Comparison of ENCODE assay signal across 12 cellular contexts in genomic region chr6:110457567-110458175, GRCh38. TPM values are rescaled to one million over a fixed set of nuclear protein-coding genes. Genes with fewer than 3 reads are reported as not detected.
DNase-seq lines count a peak whose midpoint lies in the region; ATAC-seq, FAIRE-seq and TF ChIP-seq lines count a peak whose summit lies in the region.
"Not testable (repeated sequence)": the region's sequence is repeated elsewhere in the genome, so short reads cannot be mapped to it uniquely, and the experiment has no call there.
"Had no signal": no experiment of that assay in that cellular context is flagged by ENCODE, and none has a peak within 500 bp of the region (broad histone marks: within the 10 kb centered on the region; RNA-seq: fewer than 3 reads in every experiment).

No MANE protein-coding gene starts in this region.

- not testable (repeated sequence) for TF ChIP-seq POLR2A in K562 (conservative IDR thresholded peaks at IDR 0.05)

- H3K4me3 Mint-ChIP-seq in neural progenitor cell = not testable (repeated sequence)

- not testable (repeated sequence) for H3K27ac Mint-ChIP-seq in neural progenitor cell

- not testable (repeated sequence) for BruUV-seq in K562 (replicated peaks; lab: Mats Ljungman, UMichigan)

- TF ChIP-seq EP300 in K562 (IDR thresholded peaks at IDR 0.05; ENCODE audit: low read length) = not testable (repeated sequence)

- in situ Hi-C loops in K562 (cut with MboI) = not testable (repeated sequence)

- TF ChIP-seq RAD21 in K562 (CRISPR knock-in tag; conservative IDR thresholded peaks at IDR 0.05 in 1 of 2, IDR thresholded peaks at IDR 0.05 in 1 of 2) = peak in 1 of 2 experiments; percentile 34; a peak in 1 of 4 replicates

- H3K79me2 ChIP-seq in KMS-11 (ENCODE audit: insufficient read depth, low read depth); K562 (ENCODE audit: control insufficient read depth, insufficient read depth, low read length); neural progenitor cell (ENCODE audit: low read depth): not testable (repeated sequence)

- H3K9me3 ChIP-seq in K562 (replicated peaks; ENCODE audit: control insufficient read depth, insufficient read depth, low read depth, low read length); neural progenitor cell (ENCODE audit: low read depth): not testable (repeated sequence)

- H3K27me3 ChIP-seq in KMS-11 (ENCODE audit: insufficient read depth, low read depth); K562 (ENCODE audit: control insufficient read depth in 2 of 2, insufficient read depth in 2 of 2, low read length in 2 of 2); neural progenitor cell: not testable (repeated sequence)

- H4K20me1 ChIP-seq in KMS-11 (ENCODE audit: insufficient read depth); K562 (replicated peaks; ENCODE audit: control insufficient read depth, insufficient read depth, low read length); neural progenitor cell (ENCODE audit: low read depth): not testable (repeated sequence)

- POLR2A ChIA-PET in K562 (lab: Yijun Ruan, JAX) = not testable (repeated sequence)

- H3K4me1 ChIP-seq in KMS-11 (ENCODE audit: low read depth, poor library complexity, severe bottlenecking); K562 (replicated peaks in 1 of 2; ENCODE audit: control insufficient read depth in 2 of 2, insufficient read depth in 2 of 2, low read length in 2 of 2): not testable (repeated sequence)
- peaks cover 16% of the 10 kb centered on the region for H3K4me1 ChIP-seq in neural progenitor cell

- H3F3A ChIP-seq in neural progenitor cell (ENCODE audit: low read depth) = peaks cover 11% of the 10 kb centered on the region

- not testable (repeated sequence) for H3K27me3 Mint-ChIP-seq in neural progenitor cell (ENCODE audit: insufficient read depth, low read depth)

- not testable (repeated sequence) for H3K9ac ChIP-seq in KMS-11; K562 (ENCODE audit: insufficient read depth in 1 of 2, low read depth in 2 of 2, low read length in 2 of 2); neural progenitor cell

- H3K9me3 Mint-ChIP-seq in neural progenitor cell = peaks cover 12% of the 10 kb centered on the region

- H3K27ac ChIP-seq in KMS-11; K562 (ENCODE audit: extremely low read depth, low read depth, low read length); neural progenitor cell: not testable (repeated sequence)

- CTCF ChIA-PET in K562 (lab: Yijun Ruan, JAX; ENCODE audit: low intra/inter-chr PET ratio) = not testable (repeated sequence)

- 1% methylated on average over 8 of the region's 8 CpGs for WGBS in K562 (ENCODE audit: insufficient coverage, low coverage, missing lambda C conversion rate)

- DNase-seq in Ammon's horn (ENCODE audit: low spot score) = peak; percentile 29
- peak; percentile 60 for DNase-seq in GM12865 (ENCODE audit: low read depth)
- DNase-seq in NCI-H748 (lab: John Stamatoyannopoulos, UW; ENCODE audit: unreplicated experiment) = peak; percentile 59
- DNase-seq in SW480 (ENCODE audit: low spot score) = peak; percentile 2
- peak in 1 of 4 experiments; percentile 18 for DNase-seq in K562 (ENCODE audit: extremely low read depth in 1 of 4, low spot score in 3 of 4)
- DNase-seq in glomerular endothelial cell (ENCODE audit: extremely low read depth, low read depth, low spot score) = peak; percentile 18
- DNase-seq in neural progenitor cell (ENCODE audit: low spot score) = peak; percentile 14

- TF ChIP-seq CTCF in GM12865 (IDR thresholded peaks at IDR 0.05; ENCODE audit: insufficient read depth, low read depth, low read length, missing control alignments) = peak; percentile 65
- TF ChIP-seq CTCF in KMS-11 (conservative IDR thresholded peaks at IDR 0.05; ENCODE audit: low read depth, low read length) = peak; percentile 50
- TF ChIP-seq CTCF in K562 (IDR thresholded peaks at IDR 0.05 in 2 of 3, conservative IDR thresholded peaks at IDR 0.05 in 1 of 3; ENCODE audit: insufficient read depth in 2 of 3, low read depth in 1 of 3, low read length in 3 of 3) = peak; percentile 37 to 42 (median 38); a peak in 4 of 6 replicates
- peak; percentile 35 for TF ChIP-seq CTCF in neural progenitor cell (IDR thresholded peaks at IDR 0.05)

- peak; percentile 55 for FAIRE-seq in K562 (lab: Jason Lieb, UNC)

- not testable (repeated sequence) for H2AFZ ChIP-seq in KMS-11 (ENCODE audit: low read depth); K562 (ENCODE audit: low read depth, low read length); neural progenitor cell (replicated peaks)

- ATAC-seq in K562 = 0 out of 3 replicates have a peak, but pooled peaks have one; percentile 26

- not testable (repeated sequence) for H3K4me1 Mint-ChIP-seq in neural progenitor cell

- H3K4me3 ChIP-seq in GM12865 (ENCODE audit: low read depth, low read length); KMS-11 (IDR thresholded peaks at IDR 0.05; ENCODE audit: insufficient read depth, low read depth, low read length); K562; neural progenitor cell: not testable (repeated sequence)

- H3K4me2 ChIP-seq in KMS-11; K562 (ENCODE audit: insufficient read depth, low read length); neural progenitor cell: not testable (repeated sequence)

- not testable (repeated sequence) for H3K36me3 ChIP-seq in KMS-11 (ENCODE audit: insufficient read depth); K562 (ENCODE audit: control insufficient read depth, insufficient read depth, low read length); neural progenitor cell

- H3K9me1 ChIP-seq in K562 (ENCODE audit: control insufficient read depth, insufficient read depth, low read length) = not testable (repeated sequence)

- not testable (repeated sequence) for H3K36me3 Mint-ChIP-seq in neural progenitor cell

- intact Hi-C loops in K562 (cut with micrococcal nuclease) = not testable (repeated sequence)

TF ChIP-seq in K562, 482 proteins besides CTCF, POLR2A, EP300 and RAD21:
- peak; percentile 53 for TF ChIP-seq NFIC (IDR thresholded peaks at IDR 0.05)
TF ChIP-seq in K562: peak in this region for 1; not testable (repeated sequence) for 481.

RNA-seq across cellular contexts. Expression of gene SLC22A16, which starts 18.7 kb away (rescaled TPM):
- not detected in 2 replicates for total RNA-seq in K562 (2011; cell fraction: chromatin; rRNA removed; ENCODE audit: low replicate concordance)
- not detected in 2 replicates for total RNA-seq in K562 (2011; cell fraction: nucleolus; rRNA removed)
- not detected in 2 replicates for total RNA-seq in K562 (2011; cell fraction: nucleoplasm; rRNA removed)
- total RNA-seq in K562 (2014; rRNA removed) (not detected in 2 replicates), K562 (2014; rRNA removed; fragmentation: Illumina TruSeq; extraction: Trizol) (not detected in 2 replicates), K562 (2015; rRNA removed; fragmentation: Illumina TruSeq; extraction: Trizol) (not detected in 2 replicates), K562 (2021) (not detected in 2 replicates), glomerular endothelial cell (not detected in 2 replicates), neural progenitor cell (ENCODE audit: low replicate concordance) (not detected in 2 replicates)
- polyA plus RNA-seq in K562 (2011; rRNA removed) (not detected in 2 replicates), K562 (2014; fragmentation: Illumina TruSeq; extraction: Trizol) (not detected in 2 replicates), K562 (2014; fragmentation: Nextera tagmentation; extraction: Ambion mirVana) (not detected), K562 (2014; rRNA removed) (not detected in 2 replicates)
- not detected in 2 replicates for polyA plus RNA-seq in K562 (2011; cell fraction: cytosol; rRNA removed)
- not detected in 2 replicates for polyA plus RNA-seq in K562 (2011; cell fraction: nucleus; rRNA removed)
- not detected in 2 replicates for polyA plus RNA-seq in K562 (2012)
- not detected in 2 replicates for polyA minus RNA-seq in K562 (2011; rRNA and poly(A)+ RNA removed)
- not detected in 2 replicates for polyA minus RNA-seq in K562 (2011; cell fraction: cytosol; rRNA and poly(A)+ RNA removed)
- not detected in 2 replicates for polyA minus RNA-seq in K562 (2011; cell fraction: nucleus; rRNA and poly(A)+ RNA removed)
- total RNA-seq: activated CD8-positive, alpha-beta memory T cell treated with anti-CD3 and anti-CD28 coated beads for 36 hours; CD8-positive, alpha-beta T cell; esophagus mucosa; mesothelial cell of epicardium had no signal

RNA-seq across cellular contexts. Expression of gene DDO, which starts 42.3 kb away (rescaled TPM):
- total RNA-seq in K562 (2011; cell fraction: chromatin; rRNA removed; ENCODE audit: low replicate concordance) = not detected in 2 replicates
- total RNA-seq in K562 (2011; cell fraction: nucleolus; rRNA removed) = not detected in 2 replicates
- not detected in 2 replicates for total RNA-seq in K562 (2011; cell fraction: nucleoplasm; rRNA removed)
- total RNA-seq in K562 (2014; rRNA removed) (not detected in 2 replicates), K562 (2014; rRNA removed; fragmentation: Illumina TruSeq; extraction: Trizol) (0.10 TPM in 1 of 2 replicates, not detected in the other), K562 (2015; rRNA removed; fragmentation: Illumina TruSeq; extraction: Trizol) (0.11 TPM in 1 of 2 replicates, not detected in the other), K562 (2021) (0.09 TPM in 1 of 2 replicates, not detected in the other), glomerular endothelial cell (0.53 and 2.0 TPM in 2 replicates), neural progenitor cell (ENCODE audit: low replicate concordance) (not detected in 2 replicates)
- polyA plus RNA-seq in K562 (2011; rRNA removed) (not detected in 2 replicates), K562 (2014; fragmentation: Illumina TruSeq; extraction: Trizol) (not detected in 2 replicates), K562 (2014; fragmentation: Nextera tagmentation; extraction: Ambion mirVana) (not detected), K562 (2014; rRNA removed) (not detected in 2 replicates)
- polyA plus RNA-seq in K562 (2011; cell fraction: cytosol; rRNA removed) = 0.03 TPM in 1 of 2 replicates, not detected in the other
- polyA plus RNA-seq in K562 (2011; cell fraction: nucleus; rRNA removed) = not detected in 2 replicates
- polyA plus RNA-seq in K562 (2012) = 0.09 and 0.37 TPM in 2 replicates
- not detected in 2 replicates for polyA minus RNA-seq in K562 (2011; rRNA and poly(A)+ RNA removed)
- not detected in 2 replicates for polyA minus RNA-seq in K562 (2011; cell fraction: cytosol; rRNA and poly(A)+ RNA removed)
- polyA minus RNA-seq in K562 (2011; cell fraction: nucleus; rRNA and poly(A)+ RNA removed) = not detected in 2 replicates
- total RNA-seq: activated CD8-positive, alpha-beta memory T cell treated with anti-CD3 and anti-CD28 coated beads for 36 hours; CD8-positive, alpha-beta T cell; mesothelial cell of epicardium had no signal
